In the genomic region with DNA sequence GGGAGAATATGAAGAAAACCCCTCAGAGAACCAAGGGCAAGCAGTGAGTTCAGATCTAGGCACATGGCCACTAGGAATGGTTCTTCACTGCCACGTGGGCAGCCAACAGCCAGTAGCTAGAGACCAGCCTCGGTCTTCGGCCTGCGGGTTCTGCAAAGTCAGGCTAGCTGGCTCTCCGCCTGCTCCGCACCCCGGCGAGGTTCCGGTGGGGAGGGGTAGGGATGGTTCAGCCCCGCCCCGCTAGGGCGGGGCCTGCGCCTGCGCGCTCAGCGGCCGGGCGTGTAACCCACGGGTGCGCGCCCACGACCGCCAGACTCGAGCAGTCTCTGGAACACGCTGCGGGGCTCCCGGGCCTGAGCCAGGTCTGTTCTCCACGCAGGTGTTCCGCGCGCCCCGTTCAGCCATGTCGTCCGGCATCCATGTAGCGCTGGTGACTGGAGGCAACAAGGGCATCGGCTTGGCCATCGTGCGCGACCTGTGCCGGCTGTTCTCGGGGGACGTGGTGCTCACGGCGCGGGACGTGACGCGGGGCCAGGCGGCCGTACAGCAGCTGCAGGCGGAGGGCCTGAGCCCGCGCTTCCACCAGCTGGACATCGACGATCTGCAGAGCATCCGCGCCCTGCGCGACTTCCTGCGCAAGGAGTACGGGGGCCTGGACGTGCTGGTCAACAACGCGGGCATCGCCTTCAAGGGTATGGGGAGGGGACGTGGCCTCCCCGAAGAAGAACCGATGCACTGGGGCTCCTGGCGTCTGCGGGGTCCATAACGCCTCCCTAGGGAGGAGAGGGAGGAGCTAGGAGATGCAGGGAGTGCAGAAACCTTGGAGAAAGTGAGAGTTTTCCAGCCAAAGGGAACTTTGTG, we compare ENCODE assay signal across 8 cellular contexts.
DNase-seq lines count a peak whose midpoint lies in the region; ATAC-seq lines count a peak whose summit lies in the region.

A gene (plus strand): TSS at position 312 of the 861 bp plus-strand sequence. CDS start 92 bp downstream, at position 404.

- DNase-seq in AG08395 (ENCODE audit: low spot score) (peak; percentile 95), NCI-H510A treated with DMSO at 0.1 percent for 48 hours (lab: John Stamatoyannopoulos, UW) (peak; percentile 67), dedifferentiated amniotic fluid mesenchymal stem cell (ENCODE audit: extremely low spot score) (peak; percentile 95), left kidney (ENCODE audit: low read depth, low spot score) (peak; percentile 92)
- peak; percentile 76 to 88 for DNase-seq in activated CD4-positive, alpha-beta T cell treated with anti-CD3 and anti-CD28 coated beads, Interleukin-2, amount 50 U/mL, for 24 hours (ENCODE audit: low read depth in 1 of 2, low spot score in 1 of 2)
- DNase-seq in stimulated activated CD4-positive, alpha-beta T cell treated with anti-CD3 and anti-CD28 coated beads, Interleukin-1b, Interleukin-23, amount 100 ng/mL, for 48 hours, result peak; percentile 92

- ATAC-seq in GM19025 (IDR thresholded peaks at IDR 0.05; ENCODE audit: low read depth, unreplicated experiment) (peak; percentile 90), HG03342 (IDR thresholded peaks at IDR 0.05; ENCODE audit: unreplicated experiment) (peak; percentile 99)

Comparison
In these comparisons a context has a peak if more than half of its experiments do, and no peak if none do; other contexts are left out.
1. Peak in every context shown above with its lines: DNase-seq and ATAC-seq.